ENCODE assay signal across 20 cellular contexts in the genomic region with DNA sequence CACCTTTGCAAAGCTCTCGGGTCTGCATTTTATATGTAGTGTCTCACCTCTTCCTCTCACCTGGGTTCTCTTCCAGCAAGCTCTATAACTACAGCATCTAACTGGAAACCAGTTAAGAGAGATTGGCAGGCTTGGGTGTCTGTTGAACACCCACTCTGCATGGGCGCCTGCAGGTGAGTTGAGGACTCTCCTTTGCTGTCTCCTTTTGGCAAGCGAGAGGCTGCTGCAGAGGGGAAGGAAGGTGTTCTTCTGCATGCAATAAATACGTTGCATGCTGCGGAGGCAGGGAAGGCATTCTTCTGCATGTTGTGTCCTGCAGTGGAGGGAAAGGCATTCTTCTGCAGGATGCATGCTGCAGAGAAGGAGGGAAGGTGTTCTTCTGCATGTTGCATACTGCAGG.
"Had no signal": no experiment of that assay in that cellular context is flagged by ENCODE, and none has a peak within 500 bp of the region (broad histone marks: within the 10 kb centered on the region; RNA-seq: fewer than 3 reads in every experiment).

No MANE protein-coding gene starts in this region.

- H3K4me1 Mint-ChIP-seq: activated naive CD4-positive, alpha-beta T cell treated with anti-CD3 and anti-CD28 coated beads, Interleukin-2, amount 50 U/mL, for 24 hours had no signal

- H3K36me3 ChIP-seq: left ventricle myocardium inferior, right lobe of liver, thoracic aorta, WERI-Rb-1 had no signal

- H3K27me3 ChIP-seq: body of pancreas, right lobe of liver had no signal

- ATAC-seq: body of pancreas had no signal

- H3K27ac ChIP-seq: body of pancreas, left ventricle myocardium inferior, right lobe of liver, thoracic aorta, WERI-Rb-1 had no signal

- H3K9me3 ChIP-seq: body of pancreas, left ventricle myocardium inferior, right lobe of liver, thoracic aorta had no signal

- H3K4me1 ChIP-seq: body of pancreas, left ventricle myocardium inferior, right lobe of liver had no signal

- H3K27ac Mint-ChIP-seq: activated naive CD4-positive, alpha-beta T cell treated with anti-CD3 and anti-CD28 coated beads, Interleukin-2, amount 50 U/mL, for 24 hours; activated T-cell treated with anti-CD3 and anti-CD28 coated beads, Interleukin-2, amount 50 U/mL, for 24 hours; activated T-helper 2 cell treated with anti-CD3 and anti-CD28 coated beads, Interferon-gamma antibody, Interleukin-2, Interleukin-4, amounts not matched to agents 10 μg/mL and 5 μg/mL and 100 μg/mL, durations not matched to agents 14 hours and 24 hours and 36 hours; nephron; stimulated activated naive CD8-positive, alpha-beta T cell treated with anti-CD3 and anti-CD28 coated beads, Interleukin-15, Interleukin-2, amounts not matched to agents 100 ng/mL and 50 ng/mL, for 24 hours had no signal

- H3K4me3 ChIP-seq: body of pancreas, left ventricle myocardium inferior, lung, right lobe of liver, thoracic aorta had no signal

- H3K9me3 Mint-ChIP-seq: activated naive CD4-positive, alpha-beta T cell treated with anti-CD3 and anti-CD28 coated beads, Interleukin-2, amount 50 U/mL, for 24 hours; activated T-cell treated with anti-CD3 and anti-CD28 coated beads, Interleukin-2, amount 50 U/mL, for 24 hours; nephron had no signal

- DNase-seq: activated CD4-positive, alpha-beta T cell treated with anti-CD3 and anti-CD28 coated beads for 1 hour; activated CD8-positive, alpha-beta memory T cell treated with anti-CD3 and anti-CD28 coated beads, Interleukin-2, amount 50 U/mL, for 4 hours; activated T-cell treated with anti-CD3 and anti-CD28 coated beads, Interleukin-2, amount 50 U/mL, for 24 hours; anterior cingulate cortex; body of pancreas; effector CD8-positive, alpha-beta T cell; left ventricle myocardium inferior; mesendoderm; right lobe of liver; stimulated activated CD4-positive, alpha-beta T cell treated with anti-CD3 and anti-CD28 coated beads, Interleukin-4, amount 100 ng/mL, for 1 hour; T-helper 9 cell; trophoblast cell; WERI-Rb-1 had no signal

- H3K36me3 Mint-ChIP-seq: activated naive CD4-positive, alpha-beta T cell treated with anti-CD3 and anti-CD28 coated beads, Interleukin-2, amount 50 U/mL, for 24 hours; T-cell had no signal

- H3K4me3 Mint-ChIP-seq: activated naive CD4-positive, alpha-beta T cell treated with anti-CD3 and anti-CD28 coated beads, Interleukin-2, amount 50 U/mL, for 24 hours; activated T-cell treated with anti-CD3 and anti-CD28 coated beads, Interleukin-2, amount 50 U/mL, for 24 hours; nephron; stimulated activated naive CD8-positive, alpha-beta T cell treated with anti-CD3 and anti-CD28 coated beads, Interleukin-15, Interleukin-2, amounts not matched to agents 100 ng/mL and 50 ng/mL, for 24 hours had no signal
